ENCODE assay signal across 2 cellular contexts in genomic region chr12:130947028-130947427, GRCh38.
TF ChIP-seq lines count a peak whose summit lies in the region.

No MANE protein-coding gene starts in this region.

TF ChIP-seq in HepG2, 621 proteins besides CTCF, POLR2A, EP300 and RAD21:
- peak; percentile 75 for TF ChIP-seq TEAD3 (CRISPR knock-in tag; optimal IDR thresholded peaks at IDR 0.05; ENCODE audit: borderline replicate concordance)
- 0 out of 4 replicates have a peak, but pooled peaks have one; percentile 9 to 18 for TF ChIP-seq NR2F1 (CRISPR knock-in tag; IDR thresholded peaks at IDR 0.05)
- no peak for TF ChIP-seq ZNF136 (CRISPR knock-in tag; IDR thresholded peaks at IDR 0.05; ENCODE audit: low read depth)
- TF ChIP-seq NR2F6 (IDR thresholded peaks at IDR 0.05) = peak; percentile 73
- TF ChIP-seq NR2F6 (CRISPR knock-in tag; IDR thresholded peaks at IDR 0.05) = peak; percentile 80
- TF ChIP-seq RARA (CRISPR knock-in tag; IDR thresholded peaks at IDR 0.05) = peak; percentile 27; the same call in 1 of the 2 replicates

TF ChIP-seq in K562, 482 proteins besides CTCF, POLR2A, EP300 and RAD21:
- no peak for TF ChIP-seq HDAC8 (tag; IDR thresholded peaks at IDR 0.05)
- TF ChIP-seq ZZZ3 (IDR thresholded peaks at IDR 0.05) = no peak
- no peak for TF ChIP-seq SIX5 (IDR thresholded peaks at IDR 0.05; ENCODE audit: borderline replicate concordance in 1 of 2, insufficient read depth in 1 of 2, low read depth in 1 of 2, low read length in 2 of 2)
- no peak for TF ChIP-seq KAT8 (IDR thresholded peaks at IDR 0.05; ENCODE audit: low read depth)
- TF ChIP-seq, protein P1, sequence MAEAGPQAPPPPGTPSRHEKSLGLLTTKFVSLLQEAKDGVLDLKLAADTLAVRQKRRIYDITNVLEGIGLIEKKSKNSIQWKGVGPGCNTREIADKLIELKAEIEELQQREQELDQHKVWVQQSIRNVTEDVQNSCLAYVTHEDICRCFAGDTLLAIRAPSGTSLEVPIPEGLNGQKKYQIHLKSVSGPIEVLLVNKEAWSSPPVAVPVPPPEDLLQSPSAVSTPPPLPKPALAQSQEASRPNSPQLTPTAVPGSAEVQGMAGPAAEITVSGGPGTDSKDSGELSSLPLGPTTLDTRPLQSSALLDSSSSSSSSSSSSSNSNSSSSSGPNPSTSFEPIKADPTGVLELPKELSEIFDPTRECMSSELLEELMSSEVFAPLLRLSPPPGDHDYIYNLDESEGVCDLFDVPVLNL (CRISPR knock-in tag; IDR thresholded peaks at IDR 0.05; ENCODE audit: low read depth) = no peak
- no peak for TF ChIP-seq ZNF12 (CRISPR knock-in tag; IDR thresholded peaks at IDR 0.05)
- TF ChIP-seq GMEB1 (CRISPR knock-in tag; IDR thresholded peaks at IDR 0.05) = no peak
- no peak for TF ChIP-seq ETV1 (tag; conservative IDR thresholded peaks at IDR 0.05; ENCODE audit: low read depth)
- TF ChIP-seq FOXJ3 (CRISPR knock-in tag; IDR thresholded peaks at IDR 0.05) = no peak
